29 cellular contexts compared by ENCODE assay signal in the genomic region with DNA sequence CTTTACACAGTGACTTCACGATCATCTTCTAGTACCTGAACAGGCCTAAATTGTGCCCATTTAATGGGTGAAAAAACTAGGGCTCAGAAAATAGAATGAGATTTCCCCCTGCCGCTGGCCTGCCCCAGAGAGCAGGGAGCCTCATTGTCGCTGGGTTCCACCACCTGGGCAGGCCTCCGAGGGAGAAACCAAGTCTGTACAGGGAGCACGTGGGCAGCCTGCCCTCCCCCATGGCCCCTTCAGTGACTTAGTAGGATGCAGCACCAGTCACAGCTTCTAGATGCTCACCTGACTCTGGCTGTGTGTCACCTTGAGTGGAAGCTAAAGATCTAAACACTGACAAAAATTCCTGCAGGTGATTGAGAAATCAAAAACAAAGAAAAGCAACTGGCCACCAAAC.
"Had no signal": no experiment of that assay in that cellular context is flagged by ENCODE, and none has a peak within 500 bp of the region (broad histone marks: within the 10 kb centered on the region; RNA-seq: fewer than 3 reads in every experiment).

No MANE protein-coding gene starts in this region.

- DNase-seq: activated CD4-positive, alpha-beta T cell treated with anti-CD3 and anti-CD28 coated beads for 1 hour; activated CD8-positive, alpha-beta T cell treated with anti-CD3 and anti-CD28 coated beads, Interleukin-2, amount 10 ng/mL, durations not matched to agents 7 days and 5 days; activated effector memory CD4-positive, alpha-beta T cell treated with Interleukin-2 at 50 U/mL for 16 hours; activated naive CD4-positive, alpha-beta T cell treated with Interleukin-2 at 50 U/mL for 16 hours; activated naive CD8-positive, alpha-beta T cell treated with anti-CD3 and anti-CD28 coated beads for 36 hours; activated T-cell treated with anti-CD3 and anti-CD28 coated beads for 4 hours; activated T-cell treated with anti-CD3 and anti-CD28 coated beads, Interleukin-2, amount 50 U/mL, for 72 hours; adrenal gland; body of pancreas; colonic mucosa; dorsolateral prefrontal cortex; effector memory CD4-positive, alpha-beta T cell; kidney glomerular epithelial cell; left lung; mesendoderm; naive B cell; stimulated activated CD4-positive, alpha-beta T cell treated with anti-CD3 and anti-CD28 coated beads, Interleukin-1b, Interleukin-23, amount 100 ng/mL, for 48 hours; stimulated activated CD4-positive, alpha-beta T cell treated with anti-CD3 and anti-CD28 coated beads, Interleukin-4, amount 100 ng/mL, for 4 hours; stimulated activated CD8-positive, alpha-beta memory T cell treated with anti-CD3 and anti-CD28 coated beads, Interleukin-4, amount 100 ng/mL, for 48 hours; stomach; T-helper 2 cell; thyroid gland; upper lobe of left lung had no signal

- H3K4me3 Mint-ChIP-seq: activated CD8-positive, alpha-beta T cell treated with anti-CD3 and anti-CD28 coated beads, Interleukin-2, amount 10 ng/mL, durations not matched to agents 7 days and 5 days; activated naive CD8-positive, alpha-beta T cell treated with anti-CD3 and anti-CD28 coated beads for 36 hours; activated T-cell treated with anti-CD3 and anti-CD28 coated beads, Interleukin-2, amount 50 U/mL, for 72 hours; naive B cell; neural crest cell; stimulated activated memory B cell treated with anti-CD40 and anti-IgM and Interleukin-4, amounts not matched to agents 10 μg/mL and 1 μg/mL and 100 μg/mL, for 72 hours; WTC11 had no signal

- H3K27me3 ChIP-seq: adrenal gland, body of pancreas, colonic mucosa, dorsolateral prefrontal cortex, left lung, stomach, thyroid gland, upper lobe of left lung, vagina had no signal

- ATAC-seq: activated CD8-positive, alpha-beta T cell treated with anti-CD3 and anti-CD28 coated beads, Interleukin-2, amount 10 ng/mL, durations not matched to agents 7 days and 5 days; activated T-cell treated with anti-CD3 and anti-CD28 coated beads, Interleukin-2, amount 50 U/mL, for 72 hours; body of pancreas; left lung; stimulated activated memory B cell treated with anti-CD40 and anti-IgM and Interleukin-4, amounts not matched to agents 10 μg/mL and 1 μg/mL and 100 μg/mL, for 72 hours; WTC11 had no signal

- H3K36me3 Mint-ChIP-seq: activated naive CD8-positive, alpha-beta T cell treated with anti-CD3 and anti-CD28 coated beads for 36 hours; naive B cell; stimulated activated memory B cell treated with anti-CD40 and anti-IgM and Interleukin-4, amounts not matched to agents 10 μg/mL and 1 μg/mL and 100 μg/mL, for 72 hours; WTC11 had no signal

- H3K27ac ChIP-seq: adrenal gland, body of pancreas, colonic mucosa, dorsolateral prefrontal cortex, thyroid gland, vagina had no signal

- H3K4me1 ChIP-seq: adrenal gland, body of pancreas, colonic mucosa, thyroid gland, vagina had no signal

- H3K4me1 Mint-ChIP-seq: neural crest cell; stimulated activated memory B cell treated with anti-CD40 and anti-IgM and Interleukin-4, amounts not matched to agents 10 μg/mL and 1 μg/mL and 100 μg/mL, for 72 hours had no signal

- H3K36me3 ChIP-seq: adrenal gland, colonic mucosa, left lung, stomach, thyroid gland, upper lobe of left lung, vagina had no signal

- H3K4me3 ChIP-seq: adrenal gland, body of pancreas, colonic mucosa, dorsolateral prefrontal cortex, left lung, lung, skin epidermis, stomach, thyroid gland, upper lobe of left lung, vagina had no signal

- H3K9me3 ChIP-seq: adrenal gland, body of pancreas, colonic mucosa, left lung, stomach, thyroid gland, upper lobe of left lung, vagina had no signal

- H3K27ac Mint-ChIP-seq: activated CD8-positive, alpha-beta T cell treated with anti-CD3 and anti-CD28 coated beads, Interleukin-2, amount 10 ng/mL, durations not matched to agents 7 days and 5 days; activated naive CD8-positive, alpha-beta T cell treated with anti-CD3 and anti-CD28 coated beads for 36 hours; activated T-cell treated with anti-CD3 and anti-CD28 coated beads, Interleukin-2, amount 50 U/mL, for 72 hours; stimulated activated memory B cell treated with anti-CD40 and anti-IgM and Interleukin-4, amounts not matched to agents 10 μg/mL and 1 μg/mL and 100 μg/mL, for 72 hours; WTC11 had no signal

- H3K27me3 Mint-ChIP-seq: activated naive CD8-positive, alpha-beta T cell treated with anti-CD3 and anti-CD28 coated beads for 36 hours; naive B cell; stimulated activated memory B cell treated with anti-CD40 and anti-IgM and Interleukin-4, amounts not matched to agents 10 μg/mL and 1 μg/mL and 100 μg/mL, for 72 hours had no signal

- H3K9me3 Mint-ChIP-seq: activated naive CD8-positive, alpha-beta T cell treated with anti-CD3 and anti-CD28 coated beads for 36 hours; activated T-cell treated with anti-CD3 and anti-CD28 coated beads, Interleukin-2, amount 50 U/mL, for 72 hours; naive B cell; neural crest cell; stimulated activated memory B cell treated with anti-CD40 and anti-IgM and Interleukin-4, amounts not matched to agents 10 μg/mL and 1 μg/mL and 100 μg/mL, for 72 hours; WTC11 had no signal
